ENCODE assay signal across 13 cellular contexts in genomic region chr6:36038120-36038876, GRCh38. TPM values are rescaled to one million over a fixed set of nuclear protein-coding genes. Genes with fewer than 3 reads are reported as not detected.
DNase-seq lines count a peak whose midpoint lies in the region; ATAC-seq and TF ChIP-seq lines count a peak whose summit lies in the region.
"Had no signal": no experiment of that assay in that cellular context is flagged by ENCODE, and none has a peak within 500 bp of the region (broad histone marks: within the 10 kb centered on the region; RNA-seq: fewer than 3 reads in every experiment).

No MANE protein-coding gene starts in this region.

- no peaks in the 10 kb centered on the region for H3K27me3 ChIP-seq in right cardiac atrium (ENCODE audit: control insufficient read depth, insufficient read depth)
- H3K27me3 ChIP-seq in psoas muscle (ENCODE audit: insufficient read depth in 3 of 3, low read length in 2 of 3) = no peaks in the 10 kb centered on the region
- no peaks in the 10 kb centered on the region for H3K27me3 ChIP-seq in colonic mucosa

- H3K36me3 ChIP-seq in SK-N-MC (ENCODE audit: insufficient read depth, low read length) (no peaks in the 10 kb centered on the region), psoas muscle (ENCODE audit: insufficient read depth in 1 of 2, low read depth in 1 of 2) (no peaks in the 10 kb centered on the region), colonic mucosa (no peaks in the 10 kb centered on the region)

- WGBS in right cardiac atrium = 40% methylated on average over 4 of the region's 4 CpGs
- WGBS in psoas muscle, 3 donors = 47 to 55% (median 50%) methylated on average over 4 of the region's 4 CpGs

- ATAC-seq in right cardiac atrium (peak; percentile 87 to 93), psoas muscle (no peak), GM21723 (IDR thresholded peaks at IDR 0.05; ENCODE audit: unreplicated experiment) (no peak)
- ATAC-seq: activated CD4-positive, CD25-positive, alpha-beta regulatory T cell treated with anti-CD3 and anti-CD28 coated beads, Interleukin-2, amount 50 U/mL, for 24 hours had no signal

- H3K4me1 ChIP-seq in right cardiac atrium (ENCODE audit: control insufficient read depth, insufficient read depth, low read length) (peaks cover 5% of the 10 kb centered on the region), psoas muscle (peaks cover 74% of the 10 kb centered on the region), colonic mucosa (peaks cover 8% of the 10 kb centered on the region)

- peak; percentile 36 for DNase-seq in GM12865 (ENCODE audit: low read depth)
- DNase-seq in SK-N-MC (ENCODE audit: low read depth, low spot score) = no peak
- no peak for DNase-seq in right cardiac atrium
- no peak for DNase-seq in psoas muscle
- no peak for DNase-seq in effector CD8-positive, alpha-beta T cell (lab: John Stamatoyannopoulos, UW)
- DNase-seq in colonic mucosa = no peak
- DNase-seq in ureter (ENCODE audit: low spot score) = no peak
- DNase-seq: head of caudate nucleus, SHP77 had no signal

- H3K9me3 ChIP-seq in SK-N-MC (ENCODE audit: low read depth, low read length) = no peaks in the 10 kb centered on the region
- H3K9me3 ChIP-seq in right cardiac atrium (ENCODE audit: control insufficient read depth, low read length) = no peaks in the 10 kb centered on the region
- H3K9me3 ChIP-seq in psoas muscle = no peaks in the 10 kb centered on the region
- no peaks in the 10 kb centered on the region for H3K9me3 ChIP-seq in colonic mucosa

- TF ChIP-seq CTCF in GM12865 (IDR thresholded peaks at IDR 0.05; ENCODE audit: insufficient read depth, low read depth, low read length, missing control alignments) (no peak), psoas muscle (IDR thresholded peaks at IDR 0.05) (no peak), colonic mucosa (IDR thresholded peaks at IDR 0.05) (no peak)

- intact Hi-C loops in right cardiac atrium (cut with DNase I) = loop anchor here in 1 of 4 donors (10.0 kb wide), 1 partner anchor 157 kb away; the partner anchor contains the start of gene BRPF3
- intact Hi-C loops in psoas muscle (cut with DNase I) = no loop called here
- intact Hi-C loops in colonic mucosa (cut with DNase I) = no loop called here

- H3K4me3 ChIP-seq in GM12865 (ENCODE audit: low read depth, low read length) (no peak overlapping the region), SK-N-MC (no peak overlapping the region), right cardiac atrium (ENCODE audit: low read length) (no peak overlapping the region), psoas muscle (peak overlapping the region; percentile 10), colonic mucosa (no peak overlapping the region)
- H3K4me3 ChIP-seq: skin epidermis had no signal

- H3K9ac ChIP-seq in SK-N-MC (ENCODE audit: insufficient read length) (peak overlapping the region; percentile 19), colonic mucosa (ENCODE audit: low read depth in 2 of 2, low read length in 2 of 2) (no peak overlapping the region)

- H3K27ac ChIP-seq in SK-N-MC (0 out of 2 replicates have a peak overlapping the region, but pooled peaks have one; percentile 10), right cardiac atrium (ENCODE audit: low read length) (no peak overlapping the region), psoas muscle (no peak overlapping the region), colonic mucosa (no peak overlapping the region)

RNA-seq across cellular contexts. Expression of gene MAPK14, which starts 10.7 kb away (rescaled TPM):
- total RNA-seq in right cardiac atrium = 10 to 100 TPM; 27.8 to 37.0 (median 33.7) TPM
- polyA plus RNA-seq in right cardiac atrium = 12.4 TPM
- 10 to 100 TPM; 23.9 to 32.8 (median 31.4) TPM for total RNA-seq in psoas muscle
- polyA plus RNA-seq in psoas muscle = 10 to 100 TPM; 11.8 to 42.0 (median 25.3) TPM
- 10 to 100 TPM; 62.2 to 76.1 TPM for total RNA-seq in colonic mucosa
- 56.0 TPM for total RNA-seq in ureter

RNA-seq across cellular contexts. Expression of gene SLC26A8, which starts 13.9 kb away (rescaled TPM):
- total RNA-seq in right cardiac atrium (under 1 TPM in 1 of 4 donors, not detected in 3; 0.29 TPM), psoas muscle (under 1 TPM in 1 of 4 donors, not detected in 3; 0.15 TPM), colonic mucosa (under 1 TPM in 1 of 2 donors, not detected in 1; 0.27 TPM), ureter (0.18 TPM)
- polyA plus RNA-seq in right cardiac atrium (not detected), psoas muscle (under 1 TPM in 1 of 3 donors, not detected in 2; 0.04 TPM)
- total RNA-seq: LHCN-M2 had no signal

Comparison
In these comparisons a context has a peak if more than half of its experiments do, and no peak if none do; other contexts are left out.
1. ATAC-seq: peak in right cardiac atrium (2 of 2); none in psoas muscle (0 of 4) and GM21723 (single experiment).